12 cellular contexts compared by ENCODE assay signal in the genomic region with DNA sequence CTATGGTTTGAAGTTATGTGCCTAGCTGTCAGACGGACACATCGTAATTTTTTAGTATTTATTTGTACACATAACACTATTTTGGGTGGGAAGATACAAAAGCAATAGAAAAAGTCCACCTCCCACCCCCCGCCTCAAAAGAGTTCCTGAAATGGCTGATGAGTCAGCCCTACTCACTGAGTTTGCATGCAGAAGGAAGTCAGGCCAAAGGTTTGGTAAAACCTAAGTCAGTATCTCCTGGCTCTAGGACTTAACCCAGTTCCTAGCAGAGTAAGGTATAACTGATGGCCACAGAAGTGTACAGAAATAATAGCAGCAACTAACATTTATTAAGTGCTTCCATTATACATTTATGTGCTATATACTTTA. TPM values are rescaled to one million over a fixed set of nuclear protein-coding genes. Genes with fewer than 3 reads are reported as not detected.
DNase-seq lines count a peak whose midpoint lies in the region; ATAC-seq and TF ChIP-seq lines count a peak whose summit lies in the region.
"Had no signal": no experiment of that assay in that cellular context is flagged by ENCODE, and none has a peak within 500 bp of the region (broad histone marks: within the 10 kb centered on the region; RNA-seq: fewer than 3 reads in every experiment).

No MANE protein-coding gene starts in this region.

- H3K27ac ChIP-seq in fibroblast of lung (ENCODE audit: insufficient read depth, low read length) = no peak overlapping the region
- H3K27ac ChIP-seq: colonic mucosa had no signal

- H2AFZ ChIP-seq in fibroblast of lung (ENCODE audit: low read length) = no peak overlapping the region

- no peak overlapping the region for H3K4me2 ChIP-seq in fibroblast of lung (ENCODE audit: extremely low read depth, insufficient read depth, low read length)

- TF ChIP-seq CTCF in fibroblast of lung (conservative IDR thresholded peaks at IDR 0.05 in 1 of 2, IDR thresholded peaks at IDR 0.05 in 1 of 2; ENCODE audit: low read depth in 1 of 2, low read length in 2 of 2) (no peak), mucosa of descending colon (IDR thresholded peaks at IDR 0.05) (no peak)

- peaks cover 8% of the 10 kb centered on the region for H3K79me2 ChIP-seq in fibroblast of lung (ENCODE audit: control insufficient read depth, insufficient read depth, low read length)

- DNase-seq in AG08396 (ENCODE audit: low spot score) (peak; percentile 50), GDM1 (lab: John Stamatoyannopoulos, UW) (peak; percentile 32), SKM-1 (lab: John Stamatoyannopoulos, UW; ENCODE audit: unreplicated experiment) (peak; percentile 11), fibroblast of lung (ENCODE audit: low read depth in 2 of 2) (peak; percentile 49 to 64), GF-D8 (lab: John Stamatoyannopoulos, UW) (no peak), ecto neural progenitor cell (ENCODE audit: low spot score) (no peak), mucosa of descending colon (no peak)
- DNase-seq: activated CD8-positive, alpha-beta memory T cell treated with anti-CD3 and anti-CD28 coated beads for 24 hours; colonic mucosa; DMS79 treated with DMSO at 0.1 percent for 48 hours; retina had no signal

- intact Hi-C loops in mucosa of descending colon (cut with DNase I, micrococcal nuclease) = no loop called here

- H3K9ac ChIP-seq in fibroblast of lung (ENCODE audit: insufficient read depth, low read length) = no peak overlapping the region

- ATAC-seq in HG03135 (IDR thresholded peaks at IDR 0.05; ENCODE audit: unreplicated experiment) = no peak
- ATAC-seq in mucosa of descending colon = no peak

- peaks cover 2% of the 10 kb centered on the region for H3K4me1 ChIP-seq in fibroblast of lung (ENCODE audit: control insufficient read depth, extremely low read depth, insufficient read depth, low read length)
- peaks cover 14% of the 10 kb centered on the region for H3K4me1 ChIP-seq in mucosa of descending colon (ENCODE audit: low read depth)
- H3K4me1 ChIP-seq: colonic mucosa had no signal

- no peaks in the 10 kb centered on the region for H3K27me3 ChIP-seq in fibroblast of lung (ENCODE audit: control insufficient read depth, insufficient read depth, low read length)
- H3K27me3 ChIP-seq: colonic mucosa had no signal

- H3K9me3 ChIP-seq in fibroblast of lung (ENCODE audit: control insufficient read depth, insufficient read depth, low read depth, low read length) (no peaks in the 10 kb centered on the region), mucosa of descending colon (no peaks in the 10 kb centered on the region)
- H3K9me3 ChIP-seq: colonic mucosa had no signal

- H3K4me3 ChIP-seq in fibroblast of lung (replicated peaks in 1 of 4; ENCODE audit: control extremely low read depth in 1 of 4, insufficient read depth in 1 of 4, low read depth in 3 of 4, low read length in 4 of 4) (no peak overlapping the region), mucosa of descending colon (no peak overlapping the region)
- H3K4me3 ChIP-seq: colonic mucosa had no signal

- no peaks in the 10 kb centered on the region for H4K20me1 ChIP-seq in fibroblast of lung (ENCODE audit: control insufficient read depth, extremely low read depth, insufficient read depth, low read length)

- H3K36me3 ChIP-seq in fibroblast of lung (ENCODE audit: control insufficient read depth, insufficient read depth, low read length) = no peaks in the 10 kb centered on the region
- no peaks in the 10 kb centered on the region for H3K36me3 ChIP-seq in mucosa of descending colon (ENCODE audit: low read depth)
- H3K36me3 ChIP-seq: colonic mucosa had no signal

RNA-seq across cellular contexts. Expression of a gene that starts 2.9 kb away (rescaled TPM):
- total RNA-seq in fibroblast of lung = 23.1 and 26.1 TPM in 2 replicates
- 13.5 and 14.5 TPM in 2 replicates for polyA plus RNA-seq in fibroblast of lung
- 10.2 and 10.3 TPM in 2 replicates for polyA plus RNA-seq in fibroblast of lung (2012)
- 1.6 and 6.4 TPM in 2 replicates for polyA minus RNA-seq in fibroblast of lung (ENCODE audit: low replicate concordance)
- total RNA-seq in mucosa of descending colon = 10 to 100 TPM; 12.9 to 19.1 (median 16.4) TPM

Comparison
In these comparisons a context has a peak if more than half of its experiments do, and no peak if none do; other contexts are left out.
1. DNase-seq: peak in AG08396 (single experiment), GDM1 (single experiment), SKM-1 (single experiment) and fibroblast of lung (2 of 2); none in GF-D8 (single experiment), ecto neural progenitor cell (single experiment) and mucosa of descending colon (0 of 3).